ENCODE assay signal across 31 cellular contexts in the genomic region with DNA sequence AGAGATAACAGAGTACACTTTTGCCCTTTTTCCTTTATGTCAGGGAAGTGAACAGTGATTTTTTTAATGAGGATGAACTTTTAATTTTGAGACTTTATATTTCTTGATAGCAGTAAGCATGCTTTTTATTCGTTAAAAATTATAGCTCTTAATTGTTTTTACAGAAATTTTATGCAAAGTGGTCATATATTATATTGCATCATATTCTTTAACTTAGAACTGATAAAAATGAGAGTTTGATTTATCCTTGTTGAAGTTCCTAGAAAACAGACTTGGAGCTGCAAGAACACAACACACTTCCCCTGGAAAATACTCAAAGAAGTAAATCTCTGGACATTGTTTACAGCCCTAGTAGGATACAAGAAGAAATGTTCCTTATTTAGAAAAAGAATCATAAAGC. TPM values are rescaled to one million over a fixed set of nuclear protein-coding genes. Genes with fewer than 3 reads are reported as not detected.
DNase-seq lines count a peak whose midpoint lies in the region; ATAC-seq, FAIRE-seq and TF ChIP-seq lines count a peak whose summit lies in the region.
"Had no signal": no experiment of that assay in that cellular context is flagged by ENCODE, and none has a peak within 500 bp of the region (broad histone marks: within the 10 kb centered on the region; RNA-seq: fewer than 3 reads in every experiment).

No MANE protein-coding gene starts in this region.

- no peak overlapping the region for H3K23ac ChIP-seq in IMR-90 (ENCODE audit: low read depth, low read length)

- no peaks in the 10 kb centered on the region for H3K36me3 ChIP-seq in IMR-90 (ENCODE audit: control insufficient read depth, insufficient read depth, low read length)
- no peaks in the 10 kb centered on the region for H3K36me3 ChIP-seq in K562 (ENCODE audit: control insufficient read depth, insufficient read depth, low read length)
- H3K36me3 ChIP-seq: BE2C; BLaER1; BLaER1 treated with 17β-estradiol and CSF1 and Interleukin-3, amounts not matched to agents 10 nM and 100 nM had no signal

- no peak for FAIRE-seq in K562 (lab: Jason Lieb, UNC)
- FAIRE-seq: A204.1, A549, D721Med had no signal

- H3K4me3 ChIP-seq in IMR-90 (ENCODE audit: insufficient read depth, low read depth, low read length) = no peak overlapping the region
- no peak overlapping the region for H3K4me3 ChIP-seq in K562
- H3K4me3 ChIP-seq: A549; BLaER1; BLaER1 treated with 17β-estradiol and CSF1 and Interleukin-3, amounts not matched to agents 10 nM and 100 nM had no signal

- POLR2A ChIA-PET in IMR-90 (lab: Charles Lee; ENCODE audit: unreplicated experiment) = no interaction called here
- POLR2A ChIA-PET in K562 (lab: Yijun Ruan, JAX) = no interaction called here

- no CpG with 5 or more reads among the region's 1 CpG for WGBS in IMR-90 (ENCODE audit: extremely low coverage in 2 of 2, insufficient read length in 1 of 2), 2 experiments
- 0% methylated on average over 1 of the region's 1 CpG for WGBS in K562 (ENCODE audit: insufficient coverage, low coverage, missing lambda C conversion rate)

- H3K4me2 ChIP-seq in IMR-90 (ENCODE audit: low read depth, low read length) (no peak overlapping the region), K562 (ENCODE audit: insufficient read depth, low read length) (no peak overlapping the region)
- H3K4me2 ChIP-seq: A549; BLaER1; BLaER1 treated with 17β-estradiol and CSF1 and Interleukin-3, amounts not matched to agents 10 nM and 100 nM had no signal

- no peaks in the 10 kb centered on the region for H3K79me1 ChIP-seq in IMR-90 (ENCODE audit: low read depth in 1 of 2, low read length in 2 of 2)

- H3K9ac ChIP-seq in IMR-90 (ENCODE audit: low read depth, low read length) (no peak overlapping the region), K562 (ENCODE audit: insufficient read depth in 1 of 2, low read depth in 2 of 2, low read length in 2 of 2) (no peak overlapping the region)
- H3K9ac ChIP-seq: BLaER1; BLaER1 treated with 17β-estradiol and CSF1 and Interleukin-3, amounts not matched to agents 10 nM and 100 nM had no signal

- H2BK20ac ChIP-seq in IMR-90 (ENCODE audit: low read depth, low read length) = no peak overlapping the region

- BruUV-seq in IMR-90 (replicated peaks; lab: Mats Ljungman, UMichigan) (no TSS peak), K562 (replicated peaks; lab: Mats Ljungman, UMichigan) (no TSS peak)

- H3K4ac ChIP-seq in IMR-90 (ENCODE audit: low read depth, low read length) = no peak overlapping the region

- H3K27me3 ChIP-seq in IMR-90 (ENCODE audit: control insufficient read depth, insufficient read depth, low read length) (peaks cover 6% of the 10 kb centered on the region), K562 (ENCODE audit: control insufficient read depth in 2 of 2, insufficient read depth in 2 of 2, low read length in 2 of 2) (peaks cover 15 to 17% of the 10 kb centered on the region in 2 experiments; a peak in 4 of 5 replicates)
- H3K27me3 ChIP-seq: BLaER1; BLaER1 treated with 17β-estradiol and CSF1 and Interleukin-3, amounts not matched to agents 10 nM and 100 nM had no signal

- no peak overlapping the region for H3K18ac ChIP-seq in IMR-90 (ENCODE audit: low read depth, low read length)

- no peak overlapping the region for H3K27ac ChIP-seq in IMR-90 (ENCODE audit: insufficient read depth, low read length)
- no peak overlapping the region for H3K27ac ChIP-seq in K562 (ENCODE audit: extremely low read depth, low read depth, low read length)
- H3K27ac ChIP-seq: 22Rv1; A549; BLaER1; BLaER1 treated with 17β-estradiol and CSF1 and Interleukin-3, amounts not matched to agents 10 nM and 100 nM; C4-2B had no signal

- no peaks in the 10 kb centered on the region for H4K20me1 ChIP-seq in IMR-90 (ENCODE audit: insufficient read depth, low read length)
- no peaks in the 10 kb centered on the region for H4K20me1 ChIP-seq in K562 (replicated peaks; ENCODE audit: control insufficient read depth, insufficient read depth, low read length)
- H4K20me1 ChIP-seq: BLaER1; BLaER1 treated with 17β-estradiol and CSF1 and Interleukin-3, amounts not matched to agents 10 nM and 100 nM had no signal

- no peak overlapping the region for H4K91ac ChIP-seq in IMR-90 (ENCODE audit: insufficient read depth, low read depth, low read length)

- H2AFZ ChIP-seq in IMR-90 (replicated peaks; ENCODE audit: low read length, poor library complexity) (no peak overlapping the region), K562 (ENCODE audit: low read depth, low read length) (no peak overlapping the region)

- TF ChIP-seq CTCF in IMR-90 (conservative IDR thresholded peaks at IDR 0.05; ENCODE audit: low read depth, low read length) = no peak
- TF ChIP-seq CTCF in K562 (IDR thresholded peaks at IDR 0.05 in 2 of 3, conservative IDR thresholded peaks at IDR 0.05 in 1 of 3; ENCODE audit: insufficient read depth in 2 of 3, low read depth in 1 of 3, low read length in 3 of 3) = no peak

- TF ChIP-seq EP300 in K562 (IDR thresholded peaks at IDR 0.05; ENCODE audit: low read length) = no peak

- H3K14ac ChIP-seq in IMR-90 (replicated peaks; ENCODE audit: low read depth, low read length) = no peak overlapping the region

- H2BK15ac ChIP-seq in IMR-90 (ENCODE audit: low read depth, low read length) = no peak overlapping the region

- ATAC-seq in IMR-90 (ENCODE audit: low read depth) (no peak), K562 (no peak)
- ATAC-seq: A549; CD8-positive, alpha-beta T cell had no signal

- no peak for DNase-seq in IMR-90
- DNase-seq in K562 (ENCODE audit: extremely low read depth in 1 of 4, low spot score in 3 of 4) = no peak
- no peak for DNase-seq in SK-N-DZ (ENCODE audit: low spot score)
- no peak for DNase-seq in NCI-H1417 (lab: John Stamatoyannopoulos, UW)
- DNase-seq: 8988T; ACHN; AML-193; BE2C; C1 segment of cervical spinal cord; Caco-2; Calu3; CD4-positive, alpha-beta memory T cell; CD4-positive, alpha-beta T cell; CD4-positive, CD25-positive, alpha-beta regulatory T cell; CD8-positive, alpha-beta memory T cell; CD8-positive, alpha-beta T cell; COR-L47; DMS 273 treated with DMSO at 0.1 percent for 48 hours; DMS153; DMS53; DMS79; DMS79 treated with DMSO at 0.1 percent for 48 hours; DND-41; EL had no signal

- dilution Hi-C loops in IMR-90 (cut with HindIII; ENCODE audit: low sequenced_read_pairs, unreplicated experiment) = no loop called here

- H3K56ac ChIP-seq in IMR-90 (ENCODE audit: extremely low read depth, insufficient read depth, low read length) = no peak overlapping the region

- CTCF ChIA-PET in IMR-90 (lab: Yijun Ruan, JAX) (interaction anchor here (1.0 kb wide), 1 partner anchor 21 kb away, joined by 4 read pairs; no protein-coding TSS in a partner anchor), K562 (lab: Yijun Ruan, JAX; ENCODE audit: low intra/inter-chr PET ratio) (no interaction called here)

- H3K9me1 ChIP-seq in IMR-90 (ENCODE audit: insufficient read depth, low read length) (no peaks in the 10 kb centered on the region), K562 (ENCODE audit: control insufficient read depth, insufficient read depth, low read length) (no peaks in the 10 kb centered on the region)

- H4K8ac ChIP-seq in IMR-90 (ENCODE audit: low read depth in 2 of 2, low read length in 2 of 2) = no peak overlapping the region

- no peak overlapping the region for H4K5ac ChIP-seq in IMR-90 (ENCODE audit: low read depth, low read length)

- no peaks in the 10 kb centered on the region for H3K79me2 ChIP-seq in K562 (ENCODE audit: control insufficient read depth, insufficient read depth, low read length)

- H3K4me1 ChIP-seq in IMR-90 (ENCODE audit: control insufficient read depth, insufficient read depth, low read length) = no peaks in the 10 kb centered on the region
- H3K4me1 ChIP-seq in K562 (replicated peaks in 1 of 2; ENCODE audit: control insufficient read depth in 2 of 2, insufficient read depth in 2 of 2, low read length in 2 of 2) = peaks cover 7 to 8% of the 10 kb centered on the region in 2 experiments; a peak in 4 of 5 replicates
- H3K4me1 ChIP-seq: A549, BE2C, Caco-2 had no signal

- no peak overlapping the region for H2BK5ac ChIP-seq in IMR-90 (ENCODE audit: low read depth, low read length, poor library complexity, severe bottlenecking)

- H2BK120ac ChIP-seq in IMR-90 (ENCODE audit: low read depth, low read length) = no peak overlapping the region

- intact Hi-C loops in IMR-90 (cut with micrococcal nuclease) = no loop called here
- intact Hi-C loops in K562 (cut with micrococcal nuclease) = no loop called here

- H2AK9ac ChIP-seq in IMR-90 (replicated peaks; ENCODE audit: low read depth, low read length, poor library complexity) = no peak overlapping the region

- TF ChIP-seq RAD21 in IMR-90 (IDR thresholded peaks at IDR 0.05; ENCODE audit: low read length) (no peak), K562 (CRISPR knock-in tag; conservative IDR thresholded peaks at IDR 0.05 in 1 of 2, IDR thresholded peaks at IDR 0.05 in 1 of 2) (no peak)

- in situ Hi-C loops in IMR-90 (cut with MboI; ENCODE audit: low sequenced_read_pairs) (loop anchor here (25.0 kb wide), 1 partner anchor 1381 kb away; no protein-coding TSS in a partner anchor), K562 (cut with MboI) (loop anchor here (10.0 to 25.0 kb wide), 2 partner anchors 931 to 1373 kb away; a partner anchor contains a TSS)

- no peak overlapping the region for H2AK5ac ChIP-seq in IMR-90 (ENCODE audit: low read depth, low read length)

- TF ChIP-seq POLR2A in IMR-90 (IDR thresholded peaks at IDR 0.05; ENCODE audit: low read depth, low read length) (no peak), K562 (conservative IDR thresholded peaks at IDR 0.05) (no peak)

- H3K9me3 ChIP-seq in IMR-90 (ENCODE audit: control insufficient read depth, insufficient read depth, low read length) = no peaks in the 10 kb centered on the region
- H3K9me3 ChIP-seq in K562 (replicated peaks; ENCODE audit: control insufficient read depth, insufficient read depth, low read depth, low read length) = no peaks in the 10 kb centered on the region
- H3K9me3 ChIP-seq: A549; BE2C; BLaER1; BLaER1 treated with 17β-estradiol and CSF1 and Interleukin-3, amounts not matched to agents 10 nM and 100 nM; Caco-2 had no signal

RNA-seq across cellular contexts. Expression of a gene that starts 21.2 kb away (rescaled TPM):
- total RNA-seq in IMR-90 (2012; rRNA removed) (14.5 and 26.4 TPM in 2 replicates), K562 (2014; rRNA removed) (11.7 and 14.0 TPM in 2 replicates), K562 (2014; rRNA removed; fragmentation: Illumina TruSeq; extraction: Trizol) (29.1 and 33.9 TPM in 2 replicates), K562 (2015; rRNA removed; fragmentation: Illumina TruSeq; extraction: Trizol) (28.8 and 29.5 TPM in 2 replicates), K562 (2021) (22.0 and 23.0 TPM in 2 replicates)
- polyA plus RNA-seq in IMR-90 (2012; rRNA removed) (10.1 and 13.9 TPM in 2 replicates), K562 (2011; rRNA removed) (17.1 and 18.3 TPM in 2 replicates), K562 (2014; fragmentation: Illumina TruSeq; extraction: Trizol) (21.3 and 23.6 TPM in 2 replicates), K562 (2014; fragmentation: Nextera tagmentation; extraction: Ambion mirVana) (10 to 100 TPM; 34.2 to 35.9 TPM), K562 (2014; rRNA removed) (14.7 and 19.2 TPM in 2 replicates)
- polyA plus RNA-seq in IMR-90 (2012; cell fraction: cytosol; rRNA removed) = 1.9 and 3.4 TPM in 2 replicates
- polyA plus RNA-seq in IMR-90 (2012; cell fraction: nucleus; rRNA removed; ENCODE audit: low replicate concordance) = 4.8 and 31.2 TPM in 2 replicates
- total RNA-seq in K562 (2011; cell fraction: chromatin; rRNA removed; ENCODE audit: low replicate concordance) = 13.0 and 53.9 TPM in 2 replicates
- 7.5 and 9.9 TPM in 2 replicates for total RNA-seq in K562 (2011; cell fraction: nucleolus; rRNA removed)
- total RNA-seq in K562 (2011; cell fraction: nucleoplasm; rRNA removed) = 25.6 and 40.0 TPM in 2 replicates
- polyA plus RNA-seq in K562 (2011; cell fraction: cytosol; rRNA removed) = 2.9 and 6.9 TPM in 2 replicates
- polyA plus RNA-seq in K562 (2011; cell fraction: nucleus; rRNA removed) = 17.9 and 29.3 TPM in 2 replicates
- 16.7 and 29.5 TPM in 2 replicates for polyA plus RNA-seq in K562 (2012)
- 24.1 and 28.4 TPM in 2 replicates for polyA minus RNA-seq in K562 (2011; rRNA and poly(A)+ RNA removed)
- polyA minus RNA-seq in K562 (2011; cell fraction: cytosol; rRNA and poly(A)+ RNA removed) = 9.4 and 10.1 TPM in 2 replicates
- polyA minus RNA-seq in K562 (2011; cell fraction: nucleus; rRNA and poly(A)+ RNA removed) = 29.1 and 59.8 TPM in 2 replicates
- 28.8 and 37.4 TPM in 2 replicates for polyA plus RNA-seq in SK-N-DZ (2014; cell fraction: cytosol; rRNA removed)
- polyA plus RNA-seq in SK-N-DZ (2014; cell fraction: nucleus; rRNA removed) = 40.6 and 45.2 TPM in 2 replicates
